ENCODE assay signal across 8 cellular contexts in genomic region chr10:12068467-12069269, GRCh38. TPM values are rescaled to one million over a fixed set of nuclear protein-coding genes. Genes with fewer than 3 reads are reported as not detected.
DNase-seq lines count a peak whose midpoint lies in the region; ATAC-seq and TF ChIP-seq lines count a peak whose summit lies in the region.

TSS of gene DHTKD1 (plus strand) at chr10:12068954. CDS start at chr10:12069034, 80 bp downstream.

- ATAC-seq in GM19328 (IDR thresholded peaks at IDR 0.05; ENCODE audit: unreplicated experiment) (peak; percentile 98), HG03520 (IDR thresholded peaks at IDR 0.05; ENCODE audit: unreplicated experiment) (peak; percentile 97), left lobe of liver (peak; percentile 89)

- POLR2A ChIA-PET in activated CD4-positive, alpha-beta T cell treated with anti-CD3 and anti-CD28 coated beads, Interleukin-2, amount 10 ng/mL, durations not matched to agents 7 days and 5 days (lab: Charles Lee) = interaction anchor here (0.6 kb wide), 2 partner anchors 11 to 25 kb away, joined by 3 to 4 read pairs; no protein-coding TSS in a partner anchor

- peak within 1 kb of the TSS; percentile 94 for H3K27ac Mint-ChIP-seq in activated CD4-positive, alpha-beta T cell treated with anti-CD3 and anti-CD28 coated beads, Interleukin-2, amount 10 ng/mL, durations not matched to agents 7 days and 5 days

- H3K4me3 Mint-ChIP-seq in activated CD4-positive, alpha-beta T cell treated with anti-CD3 and anti-CD28 coated beads, Interleukin-2, amount 10 ng/mL, durations not matched to agents 7 days and 5 days = peak within 1 kb of the TSS; percentile 86

- H3K27me3 Mint-ChIP-seq in activated CD4-positive, alpha-beta T cell treated with anti-CD3 and anti-CD28 coated beads, Interleukin-2, amount 10 ng/mL, durations not matched to agents 7 days and 5 days = no peaks in the 10 kb centered on the region

- no peaks in the 10 kb centered on the region for H3K9me3 Mint-ChIP-seq in activated CD4-positive, alpha-beta T cell treated with anti-CD3 and anti-CD28 coated beads, Interleukin-2, amount 10 ng/mL, durations not matched to agents 7 days and 5 days

- H3K4me1 Mint-ChIP-seq in activated CD4-positive, alpha-beta T cell treated with anti-CD3 and anti-CD28 coated beads, Interleukin-2, amount 10 ng/mL, durations not matched to agents 7 days and 5 days = peaks cover 26% of the 10 kb centered on the region

- no peak; the same call in 1 of the 2 replicates for TF ChIP-seq CTCF in C4-2B (conservative IDR thresholded peaks at IDR 0.05)

- CTCF ChIA-PET in activated CD4-positive, alpha-beta T cell treated with anti-CD3 and anti-CD28 coated beads, Interleukin-2, amount 10 ng/mL, durations not matched to agents 7 days and 5 days (lab: Charles Lee) = interaction anchor here (0.7 to 3.0 kb wide), 4 partner anchors 12 to 79 kb away, joined by 3 to 8 read pairs (median 4); partner anchors contain the start of gene UPF2

- DNase-seq in NCI-H69 (lab: John Stamatoyannopoulos, UW) (peak; percentile 97), dedifferentiated amniotic fluid mesenchymal stem cell (ENCODE audit: extremely low spot score) (peak; percentile 96), left lobe of liver (ENCODE audit: low spot score) (peak; percentile 100)
- DNase-seq in activated CD4-positive, alpha-beta T cell treated with anti-CD3 and anti-CD28 coated beads, Interleukin-2, amount 10 ng/mL, durations not matched to agents 7 days and 5 days = peak; percentile 98
- DNase-seq in stimulated activated CD4-positive, alpha-beta T cell treated with anti-CD3 and anti-CD28 coated beads, Interleukin-2, amount 100 ng/mL, for 4 hours (ENCODE audit: low read depth) = peak; percentile 98

- peak within 1 kb of the TSS; percentile 97 for H3K27ac ChIP-seq in C4-2B

- peaks cover 2% of the 10 kb centered on the region for H3K36me3 Mint-ChIP-seq in activated CD4-positive, alpha-beta T cell treated with anti-CD3 and anti-CD28 coated beads, Interleukin-2, amount 10 ng/mL, durations not matched to agents 7 days and 5 days (ENCODE audit: low read depth)

RNA-seq across cellular contexts. Expression of gene DHTKD1, which starts in this region (rescaled TPM):
- total RNA-seq in activated CD4-positive, alpha-beta T cell treated with anti-CD3 and anti-CD28 coated beads, Interleukin-2, amount 10 ng/mL, durations not matched to agents 7 days and 5 days = 10 to 100 TPM; 19.8 to 20.2 TPM
- 171 TPM for total RNA-seq in left lobe of liver

Comparison
In these comparisons a context has a peak if more than half of its experiments do, and no peak if none do; other contexts are left out.
1. Peak in every context shown above with its lines: DNase-seq, ATAC-seq and H3K27ac ChIP-seq.